ENCODE assay signal across 2 cellular contexts in genomic region chr17:81434079-81434478, GRCh38.
TF ChIP-seq lines count a peak whose summit lies in the region.

No MANE protein-coding gene starts in this region.

TF ChIP-seq in HepG2, 621 proteins besides CTCF, POLR2A, EP300 and RAD21 (continues in another document):
- no peak for TF ChIP-seq PRDM4 (CRISPR knock-in tag; IDR thresholded peaks at IDR 0.05; ENCODE audit: borderline replicate concordance)
- TF ChIP-seq, protein P1, sequence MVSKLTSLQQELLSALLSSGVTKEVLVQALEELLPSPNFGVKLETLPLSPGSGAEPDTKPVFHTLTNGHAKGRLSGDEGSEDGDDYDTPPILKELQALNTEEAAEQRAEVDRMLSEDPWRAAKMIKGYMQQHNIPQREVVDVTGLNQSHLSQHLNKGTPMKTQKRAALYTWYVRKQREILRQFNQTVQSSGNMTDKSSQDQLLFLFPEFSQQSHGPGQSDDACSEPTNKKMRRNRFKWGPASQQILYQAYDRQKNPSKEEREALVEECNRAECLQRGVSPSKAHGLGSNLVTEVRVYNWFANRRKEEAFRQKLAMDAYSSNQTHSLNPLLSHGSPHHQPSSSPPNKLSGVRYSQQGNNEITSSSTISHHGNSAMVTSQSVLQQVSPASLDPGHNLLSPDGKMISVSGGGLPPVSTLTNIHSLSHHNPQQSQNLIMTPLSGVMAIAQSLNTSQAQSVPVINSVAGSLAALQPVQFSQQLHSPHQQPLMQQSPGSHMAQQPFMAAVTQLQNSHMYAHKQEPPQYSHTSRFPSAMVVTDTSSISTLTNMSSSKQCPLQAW (CRISPR knock-in tag; IDR thresholded peaks at IDR 0.05), result no peak
- TF ChIP-seq MBNL3 (CRISPR knock-in tag; conservative IDR thresholded peaks at IDR 0.05), result no peak
- TF ChIP-seq, protein P2, sequence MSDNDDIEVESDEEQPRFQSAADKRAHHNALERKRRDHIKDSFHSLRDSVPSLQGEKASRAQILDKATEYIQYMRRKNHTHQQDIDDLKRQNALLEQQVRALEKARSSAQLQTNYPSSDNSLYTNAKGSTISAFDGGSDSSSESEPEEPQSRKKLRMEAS (IDR thresholded peaks at IDR 0.05), result 0 out of 2 replicates have a peak, but pooled peaks have one; percentile 21
- TF ChIP-seq ZNF790 (CRISPR knock-in tag; IDR thresholded peaks at IDR 0.05; ENCODE audit: borderline replicate concordance), result no peak
- TF ChIP-seq ZNF7 (CRISPR knock-in tag; IDR thresholded peaks at IDR 0.05), result no peak
- TF ChIP-seq CSRNP1 (CRISPR knock-in tag; IDR thresholded peaks at IDR 0.05), result no peak
- TF ChIP-seq, protein P3, sequence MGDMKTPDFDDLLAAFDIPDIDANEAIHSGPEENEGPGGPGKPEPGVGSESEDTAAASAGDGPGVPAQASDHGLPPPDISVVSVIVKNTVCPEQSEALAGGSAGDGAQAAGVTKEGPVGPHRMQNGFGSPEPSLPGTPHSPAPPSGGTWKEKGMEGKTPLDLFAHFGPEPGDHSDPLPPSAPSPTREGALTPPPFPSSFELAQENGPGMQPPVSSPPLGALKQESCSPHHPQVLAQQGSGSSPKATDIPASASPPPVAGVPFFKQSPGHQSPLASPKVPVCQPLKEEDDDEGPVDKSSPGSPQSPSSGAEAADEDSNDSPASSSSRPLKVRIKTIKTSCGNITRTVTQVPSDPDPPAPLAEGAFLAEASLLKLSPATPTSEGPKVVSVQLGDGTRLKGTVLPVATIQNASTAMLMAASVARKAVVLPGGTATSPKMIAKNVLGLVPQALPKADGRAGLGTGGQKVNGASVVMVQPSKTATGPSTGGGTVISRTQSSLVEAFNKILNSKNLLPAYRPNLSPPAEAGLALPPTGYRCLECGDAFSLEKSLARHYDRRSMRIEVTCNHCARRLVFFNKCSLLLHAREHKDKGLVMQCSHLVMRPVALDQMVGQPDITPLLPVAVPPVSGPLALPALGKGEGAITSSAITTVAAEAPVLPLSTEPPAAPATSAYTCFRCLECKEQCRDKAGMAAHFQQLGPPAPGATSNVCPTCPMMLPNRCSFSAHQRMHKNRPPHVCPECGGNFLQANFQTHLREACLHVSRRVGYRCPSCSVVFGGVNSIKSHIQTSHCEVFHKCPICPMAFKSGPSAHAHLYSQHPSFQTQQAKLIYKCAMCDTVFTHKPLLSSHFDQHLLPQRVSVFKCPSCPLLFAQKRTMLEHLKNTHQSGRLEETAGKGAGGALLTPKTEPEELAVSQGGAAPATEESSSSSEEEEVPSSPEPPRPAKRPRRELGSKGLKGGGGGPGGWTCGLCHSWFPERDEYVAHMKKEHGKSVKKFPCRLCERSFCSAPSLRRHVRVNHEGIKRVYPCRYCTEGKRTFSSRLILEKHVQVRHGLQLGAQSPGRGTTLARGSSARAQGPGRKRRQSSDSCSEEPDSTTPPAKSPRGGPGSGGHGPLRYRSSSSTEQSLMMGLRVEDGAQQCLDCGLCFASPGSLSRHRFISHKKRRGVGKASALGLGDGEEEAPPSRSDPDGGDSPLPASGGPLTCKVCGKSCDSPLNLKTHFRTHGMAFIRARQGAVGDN (CRISPR knock-in tag; IDR thresholded peaks at IDR 0.05), result peak; percentile 5; the same call in 1 of the 2 replicates
- TF ChIP-seq, protein P4, sequence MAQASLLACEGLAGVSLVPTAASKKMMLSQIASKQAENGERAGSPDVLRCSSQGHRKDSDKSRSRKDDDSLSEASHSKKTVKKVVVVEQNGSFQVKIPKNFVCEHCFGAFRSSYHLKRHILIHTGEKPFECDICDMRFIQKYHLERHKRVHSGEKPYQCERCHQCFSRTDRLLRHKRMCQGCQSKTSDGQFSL (CRISPR knock-in tag; IDR thresholded peaks at IDR 0.05), result no peak
- TF ChIP-seq, protein P5, sequence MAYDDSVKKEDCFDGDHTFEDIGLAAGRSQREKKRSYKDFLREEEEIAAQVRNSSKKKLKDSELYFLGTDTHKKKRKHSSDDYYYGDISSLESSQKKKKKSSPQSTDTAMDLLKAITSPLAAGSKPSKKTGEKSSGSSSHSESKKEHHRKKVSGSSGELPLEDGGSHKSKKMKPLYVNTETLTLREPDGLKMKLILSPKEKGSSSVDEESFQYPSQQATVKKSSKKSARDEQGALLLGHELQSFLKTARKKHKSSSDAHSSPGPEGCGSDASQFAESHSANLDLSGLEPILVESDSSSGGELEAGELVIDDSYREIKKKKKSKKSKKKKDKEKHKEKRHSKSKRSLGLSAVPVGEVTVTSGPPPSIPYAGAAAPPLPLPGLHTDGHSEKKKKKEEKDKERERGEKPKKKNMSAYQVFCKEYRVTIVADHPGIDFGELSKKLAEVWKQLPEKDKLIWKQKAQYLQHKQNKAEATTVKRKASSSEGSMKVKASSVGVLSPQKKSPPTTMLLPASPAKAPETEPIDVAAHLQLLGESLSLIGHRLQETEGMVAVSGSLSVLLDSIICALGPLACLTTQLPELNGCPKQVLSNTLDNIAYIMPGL (CRISPR knock-in tag; IDR thresholded peaks at IDR 0.05; ENCODE audit: borderline replicate concordance in 1 of 2, low read depth in 1 of 2), result no peak
- TF ChIP-seq GTF3A (CRISPR knock-in tag; conservative IDR thresholded peaks at IDR 0.05), result no peak

TF ChIP-seq in SK-N-SH treated with all-trans-retinoic acid at 6 μM for 48 hours, 23 proteins besides CTCF, POLR2A, EP300 and RAD21 (continued from another document):
- TF ChIP-seq TSHZ2 (CRISPR knock-in tag; IDR thresholded peaks at IDR 0.05) (no peak), CREB5 (CRISPR knock-in tag; IDR thresholded peaks at IDR 0.05; ENCODE audit: low read depth) (no peak), CSDC2 (CRISPR knock-in tag; IDR thresholded peaks at IDR 0.05) (no peak), TCF4 (CRISPR knock-in tag; IDR thresholded peaks at IDR 0.05; ENCODE audit: borderline replicate concordance) (no peak), ZC3H10 (CRISPR knock-in tag; IDR thresholded peaks at IDR 0.05) (no peak), ZFP3 (CRISPR knock-in tag; IDR thresholded peaks at IDR 0.05) (no peak), ZNF565 (CRISPR knock-in tag; conservative IDR thresholded peaks at IDR 0.05; ENCODE audit: low read depth) (no peak), ISL1 (CRISPR knock-in tag; IDR thresholded peaks at IDR 0.05) (no peak), ZNF70 (CRISPR knock-in tag; IDR thresholded peaks at IDR 0.05) (no peak), ZFP30 (CRISPR knock-in tag; IDR thresholded peaks at IDR 0.05) (no peak), GLIS3 (CRISPR knock-in tag; IDR thresholded peaks at IDR 0.05) (no peak), BACH2 (CRISPR knock-in tag; IDR thresholded peaks at IDR 0.05; ENCODE audit: borderline replicate concordance) (no peak), SNAI2 (CRISPR knock-in tag; IDR thresholded peaks at IDR 0.05) (no peak), POU6F1 (CRISPR knock-in tag; IDR thresholded peaks at IDR 0.05; ENCODE audit: borderline replicate concordance, low read depth) (no peak), PPARA (CRISPR knock-in tag; IDR thresholded peaks at IDR 0.05; ENCODE audit: borderline replicate concordance) (no peak)
- TF ChIP-seq, protein P6, sequence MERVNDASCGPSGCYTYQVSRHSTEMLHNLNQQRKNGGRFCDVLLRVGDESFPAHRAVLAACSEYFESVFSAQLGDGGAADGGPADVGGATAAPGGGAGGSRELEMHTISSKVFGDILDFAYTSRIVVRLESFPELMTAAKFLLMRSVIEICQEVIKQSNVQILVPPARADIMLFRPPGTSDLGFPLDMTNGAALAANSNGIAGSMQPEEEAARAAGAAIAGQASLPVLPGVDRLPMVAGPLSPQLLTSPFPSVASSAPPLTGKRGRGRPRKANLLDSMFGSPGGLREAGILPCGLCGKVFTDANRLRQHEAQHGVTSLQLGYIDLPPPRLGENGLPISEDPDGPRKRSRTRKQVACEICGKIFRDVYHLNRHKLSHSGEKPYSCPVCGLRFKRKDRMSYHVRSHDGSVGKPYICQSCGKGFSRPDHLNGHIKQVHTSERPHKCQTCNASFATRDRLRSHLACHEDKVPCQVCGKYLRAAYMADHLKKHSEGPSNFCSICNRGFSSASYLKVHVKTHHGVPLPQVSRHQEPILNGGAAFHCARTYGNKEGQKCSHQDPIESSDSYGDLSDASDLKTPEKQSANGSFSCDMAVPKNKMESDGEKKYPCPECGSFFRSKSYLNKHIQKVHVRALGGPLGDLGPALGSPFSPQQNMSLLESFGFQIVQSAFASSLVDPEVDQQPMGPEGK (CRISPR knock-in tag; IDR thresholded peaks at IDR 0.05; ENCODE audit: borderline replicate concordance), result no peak
